8 cellular contexts compared by ENCODE assay signal in genomic region chr20:44521484-44522481, GRCh38. TPM values are rescaled to one million over a fixed set of nuclear protein-coding genes. Genes with fewer than 3 reads are reported as not detected.
DNase-seq lines count a peak whose midpoint lies in the region; ATAC-seq, FAIRE-seq and TF ChIP-seq lines count a peak whose summit lies in the region.

TSS of gene SERINC3 (minus strand) at chr20:44522070. CDS start at chr20:44521951, 119 bp downstream.

- peaks cover 48% of the 10 kb centered on the region for H4K20me1 ChIP-seq in Loucy (ENCODE audit: insufficient read depth, low read length, poor library complexity, severe bottlenecking)

- H3K9ac ChIP-seq in Loucy (ENCODE audit: low read depth, low read length, poor library complexity, severe bottlenecking): peak within 1 kb of the TSS; percentile 98

- H3K27me3 Mint-ChIP-seq in natural killer cell (ENCODE audit: low read depth in 2 of 2): no peaks in the 10 kb centered on the region

- intact Hi-C loops in natural killer cell (cut with micrococcal nuclease): loop anchor here (1.0 to 5.0 kb wide), 6 partner anchors 45 to 446 kb away; partner anchors contain the start of gene STK4

- DNase-seq in ELF-1 (ENCODE audit: low read depth, low spot score) (peak; percentile 93), H54 (ENCODE audit: insufficient read length, low spot score) (peak; percentile 87), fibroblast of mammary gland (ENCODE audit: low read depth) (peak; percentile 96), natural killer cell (peak; percentile 99)
- peak; percentile 97 for DNase-seq in activated T-helper 9 cell treated with anti-CD3 and anti-CD28 coated beads, Interleukin-2, amount 50 U/mL, for 16 hours (ENCODE audit: low read depth)
- peak; percentile 94 for DNase-seq in stimulated activated naive CD4-positive, alpha-beta T cell treated with Interleukin-2 at 50 U/mL for 16 hours (lab: John Stamatoyannopoulos, UW)

- TF ChIP-seq CTCF in Loucy (conservative IDR thresholded peaks at IDR 0.05; ENCODE audit: low read length): peak; percentile 62
- TF ChIP-seq CTCF in fibroblast of mammary gland (conservative IDR thresholded peaks at IDR 0.05; ENCODE audit: control insufficient read depth, insufficient read depth, low read depth, low read length): peak; percentile 10
- no peak for TF ChIP-seq CTCF in natural killer cell (IDR thresholded peaks at IDR 0.05)

- peak within 1 kb of the TSS; percentile 96 to 98 for H3K27ac Mint-ChIP-seq in natural killer cell

- peak; percentile 90 to 99 (median 91) for ATAC-seq in natural killer cell

- TF ChIP-seq POLR2A in H54 (IDR thresholded peaks at IDR 0.05; ENCODE audit: low read depth, low read length): peak; percentile 88
- TF ChIP-seq POLR2A in Raji (IDR thresholded peaks at IDR 0.05; ENCODE audit: insufficient read depth, low read depth, low read length): peak; percentile 86

- H3K9me2 ChIP-seq in Loucy (replicated peaks; ENCODE audit: low read depth, low read length): no peaks in the 10 kb centered on the region

- no peaks in the 10 kb centered on the region for H3F3A ChIP-seq in Loucy (ENCODE audit: low read depth)

- peaks cover 51% of the 10 kb centered on the region for H3K4me1 ChIP-seq in Loucy (ENCODE audit: insufficient read depth, low read length, poor library complexity, severe bottlenecking)

- H3K4me1 Mint-ChIP-seq in natural killer cell: peaks cover 46 to 55% of the 10 kb centered on the region in 2 donors

- peak within 1 kb of the TSS; percentile 84 for H2AFZ ChIP-seq in Loucy (ENCODE audit: low read length)

- H3K27me3 ChIP-seq in Loucy (ENCODE audit: insufficient read depth, low read length, poor library complexity, severe bottlenecking): no peaks in the 10 kb centered on the region

- H3K36me3 ChIP-seq in Loucy (ENCODE audit: insufficient read depth, low read length): no peaks in the 10 kb centered on the region

- peak; percentile 75 for FAIRE-seq in H54 (lab: Jason Lieb, UNC)

- H3K4me2 ChIP-seq in Loucy (ENCODE audit: low read depth, low read length, poor library complexity, severe bottlenecking): peak within 1 kb of the TSS; percentile 99

- peak within 1 kb of the TSS; percentile 86 for H3K4me3 Mint-ChIP-seq in natural killer cell

- peaks cover 51% of the 10 kb centered on the region for H3K79me2 ChIP-seq in Loucy (ENCODE audit: insufficient read depth, low read length)

- H3K4me3 ChIP-seq in Loucy (ENCODE audit: low read length, poor library complexity, severe bottlenecking) (peak within 1 kb of the TSS; percentile 95), fibroblast of mammary gland (ENCODE audit: control insufficient read depth, low read depth, low read length) (peak within 1 kb of the TSS; percentile 99)

- H3K9me3 Mint-ChIP-seq in natural killer cell: no peaks in the 10 kb centered on the region

- H3K36me3 Mint-ChIP-seq in natural killer cell: no peaks in the 10 kb centered on the region

- H3K9me3 ChIP-seq in Loucy (ENCODE audit: insufficient read depth, low read depth, low read length): no peaks in the 10 kb centered on the region

RNA-seq across cellular contexts. Expression of gene SERINC3, which starts in this region (rescaled TPM):
- total RNA-seq in natural killer cell: 10 to 100 TPM; 70.1 to 89.6 (median 78.6) TPM

Comparison
In these comparisons a context has a peak if more than half of its experiments do, and no peak if none do; other contexts are left out.
1. Peak in every context shown above with its lines: DNase-seq, ATAC-seq and H3K4me3 ChIP-seq.